Comparison of ENCODE assay signal across 1 cellular context in genomic region chr17:77287432-77288068, GRCh38.
A peak's percentile ranks its signal among the peaks of the same experiment; 100 is the strongest.
TF ChIP-seq lines count a peak whose summit lies in the region.

No MANE protein-coding gene starts in this region.

TF ChIP-seq in HepG2, 621 proteins besides CTCF, POLR2A, EP300 and RAD21 (continued from another document and continues in another):
- no peak for TF ChIP-seq TERF1 (CRISPR knock-in tag; IDR thresholded peaks at IDR 0.05)
- no peak for TF ChIP-seq ZNF33B (CRISPR knock-in tag; IDR thresholded peaks at IDR 0.05)
- TF ChIP-seq, protein P1, sequence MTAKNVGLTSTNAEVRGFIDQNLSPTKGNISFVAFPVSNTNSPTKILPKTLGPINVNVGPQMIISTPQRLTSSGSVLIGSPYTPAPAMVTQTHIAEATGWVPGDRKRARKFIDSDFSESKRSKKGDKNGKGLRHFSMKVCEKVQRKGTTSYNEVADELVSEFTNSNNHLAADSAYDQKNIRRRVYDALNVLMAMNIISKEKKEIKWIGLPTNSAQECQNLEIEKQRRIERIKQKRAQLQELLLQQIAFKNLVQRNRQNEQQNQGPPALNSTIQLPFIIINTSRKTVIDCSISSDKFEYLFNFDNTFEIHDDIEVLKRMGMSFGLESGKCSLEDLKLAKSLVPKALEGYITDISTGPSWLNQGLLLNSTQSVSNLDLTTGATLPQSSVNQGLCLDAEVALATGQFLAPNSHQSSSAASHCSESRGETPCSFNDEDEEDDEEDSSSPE (CRISPR knock-in tag; IDR thresholded peaks at IDR 0.05): no peak
- TF ChIP-seq ZNF720 (CRISPR knock-in tag; IDR thresholded peaks at IDR 0.05): no peak
- TF ChIP-seq KLF12 (CRISPR knock-in tag; IDR thresholded peaks at IDR 0.05; ENCODE audit: borderline replicate concordance): no peak
- TF ChIP-seq EZH2 (conservative IDR thresholded peaks at IDR 0.05; ENCODE audit: low read depth, low read length): no peak
- 0 out of 2 replicates have a peak, but pooled peaks have one; percentile 70 for TF ChIP-seq TIGD3 (CRISPR knock-in tag; IDR thresholded peaks at IDR 0.05; ENCODE audit: borderline replicate concordance)
- TF ChIP-seq ZNF605 (CRISPR knock-in tag; IDR thresholded peaks at IDR 0.05): no peak; the same call in 1 of the 2 replicates
- 0 out of 2 replicates have a peak, but pooled peaks have one; percentile 31 for TF ChIP-seq ZFAT (CRISPR knock-in tag; conservative IDR thresholded peaks at IDR 0.05)
- TF ChIP-seq NFRKB (IDR thresholded peaks at IDR 0.05): no peak
- TF ChIP-seq, protein P2, sequence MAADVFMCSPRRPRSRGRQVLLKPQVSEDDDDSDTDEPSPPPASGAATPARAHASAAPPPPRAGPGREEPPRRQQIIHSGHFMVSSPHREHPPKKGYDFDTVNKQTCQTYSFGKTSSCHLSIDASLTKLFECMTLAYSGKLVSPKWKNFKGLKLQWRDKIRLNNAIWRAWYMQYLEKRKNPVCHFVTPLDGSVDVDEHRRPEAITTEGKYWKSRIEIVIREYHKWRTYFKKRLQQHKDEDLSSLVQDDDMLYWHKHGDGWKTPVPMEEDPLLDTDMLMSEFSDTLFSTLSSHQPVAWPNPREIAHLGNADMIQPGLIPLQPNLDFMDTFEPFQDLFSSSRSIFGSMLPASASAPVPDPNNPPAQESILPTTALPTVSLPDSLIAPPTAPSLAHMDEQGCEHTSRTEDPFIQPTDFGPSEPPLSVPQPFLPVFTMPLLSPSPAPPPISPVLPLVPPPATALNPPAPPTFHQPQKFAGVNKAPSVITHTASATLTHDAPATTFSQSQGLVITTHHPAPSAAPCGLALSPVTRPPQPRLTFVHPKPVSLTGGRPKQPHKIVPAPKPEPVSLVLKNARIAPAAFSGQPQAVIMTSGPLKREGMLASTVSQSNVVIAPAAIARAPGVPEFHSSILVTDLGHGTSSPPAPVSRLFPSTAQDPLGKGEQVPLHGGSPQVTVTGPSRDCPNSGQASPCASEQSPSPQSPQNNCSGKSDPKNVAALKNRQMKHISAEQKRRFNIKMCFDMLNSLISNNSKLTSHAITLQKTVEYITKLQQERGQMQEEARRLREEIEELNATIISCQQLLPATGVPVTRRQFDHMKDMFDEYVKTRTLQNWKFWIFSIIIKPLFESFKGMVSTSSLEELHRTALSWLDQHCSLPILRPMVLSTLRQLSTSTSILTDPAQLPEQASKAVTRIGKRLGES (CRISPR knock-in tag; IDR thresholded peaks at IDR 0.05; ENCODE audit: borderline replicate concordance): peak; percentile 38; the same call in 1 of the 2 replicates
- no peak for TF ChIP-seq ZNF556 (CRISPR knock-in tag; IDR thresholded peaks at IDR 0.05; ENCODE audit: borderline replicate concordance)
- TF ChIP-seq NKX3-1 (CRISPR knock-in tag; IDR thresholded peaks at IDR 0.05): 0 out of 2 replicates have a peak, but pooled peaks have one; percentile 28
- TF ChIP-seq ARID3A (IDR thresholded peaks at IDR 0.05; ENCODE audit: low read depth, low read length): no peak
- TF ChIP-seq CCDC6 (CRISPR knock-in tag; IDR thresholded peaks at IDR 0.05): no peak
- TF ChIP-seq ZNF740 (CRISPR knock-in tag; IDR thresholded peaks at IDR 0.05): peak; percentile 10; the same call in 1 of the 2 replicates
- TF ChIP-seq ZSCAN25 (CRISPR knock-in tag; IDR thresholded peaks at IDR 0.05): no peak
- no peak for TF ChIP-seq GMEB2 (CRISPR knock-in tag; IDR thresholded peaks at IDR 0.05; ENCODE audit: low read depth)
- TF ChIP-seq, protein P3, sequence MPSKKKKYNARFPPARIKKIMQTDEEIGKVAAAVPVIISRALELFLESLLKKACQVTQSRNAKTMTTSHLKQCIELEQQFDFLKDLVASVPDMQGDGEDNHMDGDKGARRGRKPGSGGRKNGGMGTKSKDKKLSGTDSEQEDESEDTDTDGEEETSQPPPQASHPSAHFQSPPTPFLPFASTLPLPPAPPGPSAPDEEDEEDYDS (CRISPR knock-in tag; IDR thresholded peaks at IDR 0.05): peak; percentile 58; the same call in 1 of the 2 replicates
- no peak for TF ChIP-seq TOPORS (CRISPR knock-in tag; IDR thresholded peaks at IDR 0.05)
- TF ChIP-seq BRCA1 (CRISPR knock-in tag; IDR thresholded peaks at IDR 0.05): no peak
- TF ChIP-seq ZFP62 (CRISPR knock-in tag; IDR thresholded peaks at IDR 0.05): no peak
- no peak for TF ChIP-seq ZNF558 (CRISPR knock-in tag; IDR thresholded peaks at IDR 0.05; ENCODE audit: borderline replicate concordance)
- no peak for TF ChIP-seq KDM5A (IDR thresholded peaks at IDR 0.05; ENCODE audit: borderline replicate concordance, low read length)
- TF ChIP-seq, protein P4, sequence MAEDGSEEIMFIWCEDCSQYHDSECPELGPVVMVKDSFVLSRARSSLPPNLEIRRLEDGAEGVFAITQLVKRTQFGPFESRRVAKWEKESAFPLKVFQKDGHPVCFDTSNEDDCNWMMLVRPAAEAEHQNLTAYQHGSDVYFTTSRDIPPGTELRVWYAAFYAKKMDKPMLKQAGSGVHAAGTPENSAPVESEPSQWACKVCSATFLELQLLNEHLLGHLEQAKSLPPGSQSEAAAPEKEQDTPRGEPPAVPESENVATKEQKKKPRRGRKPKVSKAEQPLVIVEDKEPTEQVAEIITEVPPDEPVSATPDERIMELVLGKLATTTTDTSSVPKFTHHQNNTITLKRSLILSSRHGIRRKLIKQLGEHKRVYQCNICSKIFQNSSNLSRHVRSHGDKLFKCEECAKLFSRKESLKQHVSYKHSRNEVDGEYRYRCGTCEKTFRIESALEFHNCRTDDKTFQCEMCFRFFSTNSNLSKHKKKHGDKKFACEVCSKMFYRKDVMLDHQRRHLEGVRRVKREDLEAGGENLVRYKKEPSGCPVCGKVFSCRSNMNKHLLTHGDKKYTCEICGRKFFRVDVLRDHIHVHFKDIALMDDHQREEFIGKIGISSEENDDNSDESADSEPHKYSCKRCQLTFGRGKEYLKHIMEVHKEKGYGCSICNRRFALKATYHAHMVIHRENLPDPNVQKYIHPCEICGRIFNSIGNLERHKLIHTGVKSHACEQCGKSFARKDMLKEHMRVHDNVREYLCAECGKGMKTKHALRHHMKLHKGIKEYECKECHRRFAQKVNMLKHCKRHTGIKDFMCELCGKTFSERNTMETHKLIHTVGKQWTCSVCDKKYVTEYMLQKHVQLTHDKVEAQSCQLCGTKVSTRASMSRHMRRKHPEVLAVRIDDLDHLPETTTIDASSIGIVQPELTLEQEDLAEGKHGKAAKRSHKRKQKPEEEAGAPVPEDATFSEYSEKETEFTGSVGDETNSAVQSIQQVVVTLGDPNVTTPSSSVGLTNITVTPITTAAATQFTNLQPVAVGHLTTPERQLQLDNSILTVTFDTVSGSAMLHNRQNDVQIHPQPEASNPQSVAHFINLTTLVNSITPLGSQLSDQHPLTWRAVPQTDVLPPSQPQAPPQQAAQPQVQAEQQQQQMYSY (CRISPR knock-in tag; IDR thresholded peaks at IDR 0.05): no peak
- no peak; the same call in 1 of the 2 replicates for TF ChIP-seq SNAI1 (CRISPR knock-in tag; IDR thresholded peaks at IDR 0.05; ENCODE audit: borderline replicate concordance)
- no peak for TF ChIP-seq MAFG (CRISPR knock-in tag; IDR thresholded peaks at IDR 0.05)
- no peak for TF ChIP-seq ZNF12 (CRISPR knock-in tag; IDR thresholded peaks at IDR 0.05)
- no peak for TF ChIP-seq ZNF660 (CRISPR knock-in tag; IDR thresholded peaks at IDR 0.05; ENCODE audit: borderline replicate concordance, low read depth)
- 0 out of 2 replicates have a peak, but pooled peaks have one; percentile 21 for TF ChIP-seq ZKSCAN8 (CRISPR knock-in tag; IDR thresholded peaks at IDR 0.05; ENCODE audit: borderline replicate concordance)
- no peak for TF ChIP-seq TBX3 (IDR thresholded peaks at IDR 0.05; ENCODE audit: borderline replicate concordance)
- 0 out of 2 replicates have a peak, but pooled peaks have one; percentile 3 for TF ChIP-seq ZNF768 (CRISPR knock-in tag; IDR thresholded peaks at IDR 0.05)
- 0 out of 2 replicates have a peak, but pooled peaks have one; percentile 12 for TF ChIP-seq HMG20B (CRISPR knock-in tag; conservative IDR thresholded peaks at IDR 0.05)
- TF ChIP-seq ZNF546 (CRISPR knock-in tag; conservative IDR thresholded peaks at IDR 0.05): no peak
- TF ChIP-seq, protein P5, sequence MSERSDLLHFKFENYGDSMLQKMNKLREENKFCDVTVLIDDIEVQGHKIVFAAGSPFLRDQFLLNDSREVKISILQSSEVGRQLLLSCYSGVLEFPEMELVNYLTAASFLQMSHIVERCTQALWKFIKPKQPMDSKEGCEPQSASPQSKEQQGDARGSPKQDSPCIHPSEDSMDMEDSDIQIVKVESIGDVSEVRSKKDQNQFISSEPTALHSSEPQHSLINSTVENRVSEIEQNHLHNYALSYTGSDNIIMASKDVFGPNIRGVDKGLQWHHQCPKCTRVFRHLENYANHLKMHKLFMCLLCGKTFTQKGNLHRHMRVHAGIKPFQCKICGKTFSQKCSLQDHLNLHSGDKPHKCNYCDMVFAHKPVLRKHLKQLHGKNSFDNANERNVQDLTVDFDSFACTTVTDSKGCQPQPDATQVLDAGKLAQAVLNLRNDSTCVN (CRISPR knock-in tag; IDR thresholded peaks at IDR 0.05; ENCODE audit: borderline replicate concordance): peak; percentile 55; the same call in 1 of the 2 replicates
- TF ChIP-seq, protein P6, sequence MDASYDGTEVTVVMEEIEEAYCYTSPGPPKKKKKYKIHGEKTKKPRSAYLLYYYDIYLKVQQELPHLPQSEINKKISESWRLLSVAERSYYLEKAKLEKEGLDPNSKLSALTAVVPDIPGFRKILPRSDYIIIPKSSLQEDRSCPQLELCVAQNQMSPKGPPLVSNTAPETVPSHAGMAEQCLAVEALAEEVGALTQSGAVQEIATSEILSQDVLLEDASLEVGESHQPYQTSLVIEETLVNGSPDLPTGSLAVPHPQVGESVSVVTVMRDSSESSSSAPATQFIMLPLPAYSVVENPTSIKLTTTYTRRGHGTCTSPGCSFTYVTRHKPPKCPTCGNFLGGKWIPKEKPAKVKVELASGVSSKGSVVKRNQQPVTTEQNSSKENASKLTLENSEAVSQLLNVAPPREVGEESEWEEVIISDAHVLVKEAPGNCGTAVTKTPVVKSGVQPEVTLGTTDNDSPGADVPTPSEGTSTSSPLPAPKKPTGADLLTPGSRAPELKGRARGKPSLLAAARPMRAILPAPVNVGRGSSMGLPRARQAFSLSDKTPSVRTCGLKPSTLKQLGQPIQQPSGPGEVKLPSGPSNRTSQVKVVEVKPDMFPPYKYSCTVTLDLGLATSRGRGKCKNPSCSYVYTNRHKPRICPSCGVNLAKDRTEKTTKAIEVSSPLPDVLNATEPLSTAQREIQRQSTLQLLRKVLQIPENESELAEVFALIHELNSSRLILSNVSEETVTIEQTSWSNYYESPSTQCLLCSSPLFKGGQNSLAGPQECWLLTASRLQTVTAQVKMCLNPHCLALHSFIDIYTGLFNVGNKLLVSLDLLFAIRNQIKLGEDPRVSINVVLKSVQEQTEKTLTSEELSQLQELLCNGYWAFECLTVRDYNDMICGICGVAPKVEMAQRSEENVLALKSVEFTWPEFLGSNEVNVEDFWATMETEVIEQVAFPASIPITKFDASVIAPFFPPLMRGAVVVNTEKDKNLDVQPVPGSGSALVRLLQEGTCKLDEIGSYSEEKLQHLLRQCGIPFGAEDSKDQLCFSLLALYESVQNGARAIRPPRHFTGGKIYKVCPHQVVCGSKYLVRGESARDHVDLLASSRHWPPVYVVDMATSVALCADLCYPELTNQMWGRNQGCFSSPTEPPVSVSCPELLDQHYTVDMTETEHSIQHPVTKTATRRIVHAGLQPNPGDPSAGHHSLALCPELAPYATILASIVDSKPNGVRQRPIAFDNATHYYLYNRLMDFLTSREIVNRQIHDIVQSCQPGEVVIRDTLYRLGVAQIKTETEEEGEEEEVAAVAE (CRISPR knock-in tag; IDR thresholded peaks at IDR 0.05; ENCODE audit: borderline replicate concordance): no peak
- no peak; the same call in 1 of the 2 replicates for TF ChIP-seq ZNF343 (CRISPR knock-in tag; IDR thresholded peaks at IDR 0.05)
- TF ChIP-seq ZNF207 (IDR thresholded peaks at IDR 0.05; ENCODE audit: borderline replicate concordance): no peak
- no peak for TF ChIP-seq PAWR (CRISPR knock-in tag; IDR thresholded peaks at IDR 0.05; ENCODE audit: borderline replicate concordance)
- no peak for TF ChIP-seq ZFYVE20 (CRISPR knock-in tag; IDR thresholded peaks at IDR 0.05; ENCODE audit: borderline replicate concordance, low read depth)
- no peak for TF ChIP-seq FOXA3 (CRISPR knock-in tag; IDR thresholded peaks at IDR 0.05)
